ENCODE assay signal across 23 cellular contexts in genomic region chr7:65325793-65326432, GRCh38. TPM values are rescaled to one million over a fixed set of nuclear protein-coding genes. Genes with fewer than 3 reads are reported as not detected.
DNase-seq lines count a peak whose midpoint lies in the region; ATAC-seq and TF ChIP-seq lines count a peak whose summit lies in the region.
"Had no signal": no experiment of that assay in that cellular context is flagged by ENCODE, and none has a peak within 500 bp of the region (broad histone marks: within the 10 kb centered on the region; RNA-seq: fewer than 3 reads in every experiment).

No MANE protein-coding gene starts in this region.

- CTCF ChIA-PET in MCF 10A (lab: Yijun Ruan, JAX) = interaction anchor here (1.8 to 2.3 kb wide), 2 partner anchors 18 kb away, joined by 9 to 10 read pairs; no protein-coding TSS in a partner anchor

- H3K9ac ChIP-seq in fibroblast of lung (ENCODE audit: insufficient read depth, low read length) = no peak overlapping the region

- no peaks in the 10 kb centered on the region for H3K36me3 Mint-ChIP-seq in MCF 10A (ENCODE audit: insufficient read depth, unreplicated experiment)
- no peaks in the 10 kb centered on the region for H3K36me3 Mint-ChIP-seq in stimulated activated effector memory CD8-positive, alpha-beta T cell treated with anti-CD3 and anti-CD28 coated beads, Interleukin-12 subunit alpha, Interleukin-12 subunit beta, amount 100 ng/mL, for 72 hours
- H3K36me3 Mint-ChIP-seq: activated CD4-positive, alpha-beta memory T cell treated with anti-CD3 and anti-CD28 coated beads for 36 hours; CD4-positive, alpha-beta memory T cell; WTC11 had no signal

- H3K27me3 ChIP-seq in breast epithelium (no peaks in the 10 kb centered on the region), fibroblast of lung (ENCODE audit: control insufficient read depth, insufficient read depth, low read length) (no peaks in the 10 kb centered on the region), heart left ventricle (no peaks in the 10 kb centered on the region)
- H3K27me3 ChIP-seq: tibial nerve had no signal

- no peaks in the 10 kb centered on the region for H3K79me2 ChIP-seq in fibroblast of lung (ENCODE audit: control insufficient read depth, insufficient read depth, low read length)

- H3K9me3 ChIP-seq in breast epithelium (no peaks in the 10 kb centered on the region), fibroblast of lung (ENCODE audit: control insufficient read depth, insufficient read depth, low read depth, low read length) (no peaks in the 10 kb centered on the region), heart left ventricle (no peaks in the 10 kb centered on the region)
- H3K9me3 ChIP-seq: psoas muscle, tibial nerve had no signal

- no peak overlapping the region for H3K4me3 ChIP-seq in breast epithelium
- no peak overlapping the region for H3K4me3 ChIP-seq in fibroblast of lung (replicated peaks in 1 of 4; ENCODE audit: control extremely low read depth in 1 of 4, insufficient read depth in 1 of 4, low read depth in 3 of 4, low read length in 4 of 4)
- no peak overlapping the region for H3K4me3 ChIP-seq in heart left ventricle
- H3K4me3 ChIP-seq: psoas muscle, smooth muscle cell, tibial nerve had no signal

- BruUV-seq in MCF 10A (replicated peaks; lab: Mats Ljungman, UMichigan) = no TSS peak

- no peak overlapping the region for H3K27ac ChIP-seq in breast epithelium
- H3K27ac ChIP-seq in fibroblast of lung (ENCODE audit: insufficient read depth, low read length) = no peak overlapping the region
- no peak overlapping the region for H3K27ac ChIP-seq in heart left ventricle
- H3K27ac ChIP-seq: psoas muscle, tibial nerve had no signal

- POLR2A ChIA-PET in MCF 10A (lab: Yijun Ruan, JAX) = no interaction called here

- intact Hi-C loops in MCF 10A (cut with micrococcal nuclease) = no loop called here
- intact Hi-C loops in breast epithelium (cut with DNase I; ENCODE audit: low total_unique reads) = no loop called here
- intact Hi-C loops in heart left ventricle (cut with DNase I) = no loop called here

- 81 to 94% (median 92%) methylated on average over 4 to 5 of the region's 5 CpGs for WGBS in heart left ventricle, 4 donors

- H3K36me3 ChIP-seq in breast epithelium = no peaks in the 10 kb centered on the region
- H3K36me3 ChIP-seq in fibroblast of lung (ENCODE audit: control insufficient read depth, insufficient read depth, low read length) = no peaks in the 10 kb centered on the region
- H3K36me3 ChIP-seq in heart left ventricle = no peaks in the 10 kb centered on the region
- H3K36me3 ChIP-seq: tibial nerve had no signal

- no peak overlapping the region for H3K4me3 Mint-ChIP-seq in MCF 10A (ENCODE audit: unreplicated experiment)
- no peak overlapping the region for H3K4me3 Mint-ChIP-seq in stimulated activated effector memory CD8-positive, alpha-beta T cell treated with anti-CD3 and anti-CD28 coated beads, Interleukin-12 subunit alpha, Interleukin-12 subunit beta, amount 100 ng/mL, for 72 hours
- H3K4me3 Mint-ChIP-seq: activated CD4-positive, alpha-beta memory T cell treated with anti-CD3 and anti-CD28 coated beads for 36 hours; central memory CD8-positive, alpha-beta T cell; H9; neural crest cell; stimulated activated naive CD8-positive, alpha-beta T cell treated with anti-CD3 and anti-CD28 coated beads, Interleukin-15, amount 100 ng/mL, for 72 hours; WTC11 had no signal

- no peaks in the 10 kb centered on the region for H4K20me1 ChIP-seq in fibroblast of lung (ENCODE audit: control insufficient read depth, extremely low read depth, insufficient read depth, low read length)

- no peaks in the 10 kb centered on the region for H3K4me1 ChIP-seq in breast epithelium
- no peaks in the 10 kb centered on the region for H3K4me1 ChIP-seq in fibroblast of lung (ENCODE audit: control insufficient read depth, extremely low read depth, insufficient read depth, low read length)
- no peaks in the 10 kb centered on the region for H3K4me1 ChIP-seq in heart left ventricle
- H3K4me1 ChIP-seq: psoas muscle, tibial nerve had no signal

- no peak overlapping the region for H2AFZ ChIP-seq in fibroblast of lung (ENCODE audit: low read length)

- no peak for TF ChIP-seq CTCF in MCF 10A (IDR thresholded peaks at IDR 0.05; ENCODE audit: unreplicated experiment)
- no peak for TF ChIP-seq CTCF in breast epithelium (IDR thresholded peaks at IDR 0.05)
- TF ChIP-seq CTCF in fibroblast of lung (conservative IDR thresholded peaks at IDR 0.05 in 1 of 2, IDR thresholded peaks at IDR 0.05 in 1 of 2; ENCODE audit: low read depth in 1 of 2, low read length in 2 of 2) = no peak
- TF ChIP-seq CTCF in heart left ventricle (IDR thresholded peaks at IDR 0.05) = no peak

- H3K9me3 Mint-ChIP-seq in MCF 10A (ENCODE audit: unreplicated experiment) = no peaks in the 10 kb centered on the region
- H3K9me3 Mint-ChIP-seq in stimulated activated effector memory CD8-positive, alpha-beta T cell treated with anti-CD3 and anti-CD28 coated beads, Interleukin-12 subunit alpha, Interleukin-12 subunit beta, amount 100 ng/mL, for 72 hours = no peaks in the 10 kb centered on the region
- H3K9me3 Mint-ChIP-seq: activated CD4-positive, alpha-beta memory T cell treated with anti-CD3 and anti-CD28 coated beads for 36 hours; CD4-positive, alpha-beta memory T cell; central memory CD8-positive, alpha-beta T cell; H9; neural crest cell; stimulated activated naive CD8-positive, alpha-beta T cell treated with anti-CD3 and anti-CD28 coated beads, Interleukin-15, amount 100 ng/mL, for 72 hours; WTC11 had no signal

- peak; percentile 1 for DNase-seq in MCF 10A (ENCODE audit: unreplicated experiment)
- no peak for DNase-seq in breast epithelium (ENCODE audit: low spot score in 2 of 2)
- peak; percentile 57 for DNase-seq in RPMI7951 (ENCODE audit: low read depth)
- peak; percentile 10 to 23 for DNase-seq in fibroblast of lung (ENCODE audit: low read depth in 2 of 2)
- DNase-seq in stimulated activated effector memory CD8-positive, alpha-beta T cell treated with anti-CD3 and anti-CD28 coated beads, Interleukin-12 subunit alpha, Interleukin-12 subunit beta, amount 100 ng/mL, for 72 hours (ENCODE audit: low spot score in 2 of 2) = no peak
- DNase-seq in heart left ventricle = no peak
- no peak for DNase-seq in UCSD-AML1 (lab: John Stamatoyannopoulos, UW; ENCODE audit: unreplicated experiment)
- DNase-seq: activated CD4-positive, alpha-beta memory T cell treated with anti-CD3 and anti-CD28 coated beads for 36 hours; activated gamma-delta T cell treated with Interleukin-2 at 50 U/mL for 16 hours; activated T-cell treated with anti-CD3 and anti-CD28 coated beads for 4 hours; amniotic stem cell; CD4-positive, alpha-beta memory T cell; H9; psoas muscle; SHP77 treated with DMSO at 0.1 percent for 48 hours; stimulated activated CD4-positive, alpha-beta T cell treated with anti-CD3 and anti-CD28 coated beads, Interleukin-4, amount 100 ng/mL, for 1 hour; stimulated activated naive CD8-positive, alpha-beta T cell treated with anti-CD3 and anti-CD28 coated beads, Interleukin-15, amount 100 ng/mL, for 72 hours had no signal

- H3K27ac Mint-ChIP-seq in MCF 10A (ENCODE audit: low read depth, unreplicated experiment) = no peak overlapping the region
- H3K27ac Mint-ChIP-seq in stimulated activated effector memory CD8-positive, alpha-beta T cell treated with anti-CD3 and anti-CD28 coated beads, Interleukin-12 subunit alpha, Interleukin-12 subunit beta, amount 100 ng/mL, for 72 hours = no peak overlapping the region
- H3K27ac Mint-ChIP-seq: activated CD4-positive, alpha-beta memory T cell treated with anti-CD3 and anti-CD28 coated beads for 36 hours; H9; WTC11 had no signal

- H3K4me1 Mint-ChIP-seq in MCF 10A (ENCODE audit: insufficient read depth, unreplicated experiment) = no peaks in the 10 kb centered on the region
- no peaks in the 10 kb centered on the region for H3K4me1 Mint-ChIP-seq in stimulated activated effector memory CD8-positive, alpha-beta T cell treated with anti-CD3 and anti-CD28 coated beads, Interleukin-12 subunit alpha, Interleukin-12 subunit beta, amount 100 ng/mL, for 72 hours
- H3K4me1 Mint-ChIP-seq: central memory CD8-positive, alpha-beta T cell; H9; neural crest cell; stimulated activated naive CD8-positive, alpha-beta T cell treated with anti-CD3 and anti-CD28 coated beads, Interleukin-15, amount 100 ng/mL, for 72 hours; WTC11 had no signal

- H3K27me3 Mint-ChIP-seq in MCF 10A (ENCODE audit: insufficient read depth, unreplicated experiment) = no peaks in the 10 kb centered on the region
- H3K27me3 Mint-ChIP-seq: activated CD4-positive, alpha-beta memory T cell treated with anti-CD3 and anti-CD28 coated beads for 36 hours; CD4-positive, alpha-beta memory T cell; central memory CD8-positive, alpha-beta T cell; stimulated activated naive CD8-positive, alpha-beta T cell treated with anti-CD3 and anti-CD28 coated beads, Interleukin-15, amount 100 ng/mL, for 72 hours had no signal

- TF ChIP-seq POLR2A in breast epithelium (IDR thresholded peaks at IDR 0.05) (no peak), heart left ventricle (IDR thresholded peaks at IDR 0.05) (no peak)

- H3K4me2 ChIP-seq in fibroblast of lung (ENCODE audit: extremely low read depth, insufficient read depth, low read length) = no peak overlapping the region
- H3K4me2 ChIP-seq: smooth muscle cell had no signal

- peak; percentile 72 for ATAC-seq in stimulated activated effector memory CD8-positive, alpha-beta T cell treated with anti-CD3 and anti-CD28 coated beads, Interleukin-12 subunit alpha, Interleukin-12 subunit beta, amount 100 ng/mL, for 72 hours
- no peak for ATAC-seq in HG03460 (IDR thresholded peaks at IDR 0.05; ENCODE audit: unreplicated experiment)
- no peak for ATAC-seq in heart left ventricle
- ATAC-seq: psoas muscle; stimulated activated naive CD8-positive, alpha-beta T cell treated with anti-CD3 and anti-CD28 coated beads, Interleukin-15, amount 100 ng/mL, for 72 hours; WTC11 had no signal

RNA-seq across cellular contexts. Expression of gene ZNF92, which starts 47.7 kb away (rescaled TPM):
- total RNA-seq in MCF 10A (2022) = 5.4 and 5.6 TPM in 2 replicates
- 10 to 100 TPM in 2 of 3 donors, 1 to 10 TPM in 1; 7.7 to 38.8 (median 28.5) TPM for total RNA-seq in breast epithelium
- 10.7 and 14.7 TPM in 2 replicates for total RNA-seq in RPMI7951 (2014; rRNA removed; shearing (Covaris generic))
- 3.6 and 4.1 TPM in 2 replicates for total RNA-seq in fibroblast of lung
- 4.0 and 4.1 TPM in 2 replicates for polyA plus RNA-seq in fibroblast of lung
- 2.8 and 3.2 TPM in 2 replicates for polyA plus RNA-seq in fibroblast of lung (2012)
- polyA minus RNA-seq in fibroblast of lung (ENCODE audit: low replicate concordance) = 0.89 TPM in 1 of 2 replicates, not detected in the other
- total RNA-seq in heart left ventricle = 1 to 10 TPM; 2.4 to 5.0 (median 3.2) TPM
- polyA plus RNA-seq in heart left ventricle = 1 to 10 TPM; 2.4 to 2.9 TPM

Comparison
In these comparisons a context has a peak if more than half of its experiments do, and no peak if none do; other contexts are left out.
1. DNase-seq: peak in MCF 10A (single experiment), RPMI7951 (single experiment) and fibroblast of lung (2 of 2); none in breast epithelium (0 of 2), stimulated activated effector memory CD8-positive, alpha-beta T cell treated with anti-CD3 and anti-CD28 coated beads, Interleukin-12 subunit alpha, Interleukin-12 subunit beta, amount 100 ng/mL, for 72 hours (0 of 2), heart left ventricle (0 of 5) and UCSD-AML1 (single experiment).